8 cellular contexts compared by ENCODE assay signal in the genomic region with DNA sequence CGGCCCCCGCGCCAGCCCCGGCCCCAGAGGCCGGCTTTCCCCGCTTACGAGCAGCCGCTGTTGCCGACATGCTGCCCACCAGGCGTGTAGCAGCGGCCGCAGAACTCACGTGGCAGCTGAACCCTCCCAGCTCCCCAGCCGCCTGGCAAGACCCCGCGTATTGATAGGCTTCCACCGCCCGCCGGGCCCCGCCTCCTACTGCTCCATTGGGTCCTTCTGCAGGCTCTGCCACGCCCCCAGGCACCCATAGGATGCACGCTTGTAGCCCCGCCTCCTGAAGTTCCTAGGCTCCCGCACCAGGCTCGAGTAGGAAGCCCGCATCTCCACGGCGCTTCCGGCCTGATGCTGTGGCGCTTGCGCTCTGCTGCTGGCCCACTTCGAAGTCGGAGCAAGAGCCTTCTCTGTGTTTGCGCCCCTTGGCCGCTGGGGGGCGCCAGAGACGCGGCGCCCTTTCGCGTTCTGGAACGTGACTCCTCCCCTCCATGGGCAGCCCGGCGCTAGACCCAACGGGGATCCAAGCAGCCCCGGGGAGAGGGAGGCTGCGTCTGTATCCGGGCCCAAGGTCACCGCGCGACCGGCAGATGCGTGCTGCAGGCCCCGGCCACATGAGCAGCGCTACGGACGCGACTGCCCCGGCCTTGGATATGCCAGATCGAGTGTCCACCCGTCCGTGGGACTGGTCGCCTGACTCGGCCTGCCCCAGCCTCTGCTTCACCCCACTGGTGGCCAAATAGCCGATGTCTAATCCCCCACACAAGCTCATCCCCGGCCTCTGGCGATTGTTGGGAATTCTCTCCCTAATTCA. TPM values are rescaled to one million over a fixed set of nuclear protein-coding genes. Genes with fewer than 3 reads are reported as not detected.
DNase-seq lines count a peak whose midpoint lies in the region; ATAC-seq, FAIRE-seq and TF ChIP-seq lines count a peak whose summit lies in the region.

Gene PARP3, plus strand, starts transcription at position 566 of the 805 bp plus-strand sequence. CDS start 993 bp downstream, outside the sequence.
Gene RRP9, minus strand, starts transcription at position 107 of the 805 bp plus-strand sequence. Its CDS starts 37 bp downstream, at position 70.

- TF ChIP-seq CTCF in AG04449 (IDR thresholded peaks at IDR 0.05; ENCODE audit: insufficient read depth, low read length, missing control alignments) = peak; percentile 99
- TF ChIP-seq CTCF in WERI-Rb-1 (IDR thresholded peaks at IDR 0.05; ENCODE audit: low read depth, low read length) = peak; percentile 96
- peak; percentile 100 for TF ChIP-seq CTCF in bronchial epithelial cell (IDR thresholded peaks at IDR 0.05; ENCODE audit: insufficient read depth, low read length, severe bottlenecking)
- peak; percentile 100 for TF ChIP-seq CTCF in smooth muscle cell (IDR thresholded peaks at IDR 0.05; ENCODE audit: borderline replicate concordance, insufficient read depth, poor library complexity, severe bottlenecking)

- H4K20me1 ChIP-seq in smooth muscle cell (ENCODE audit: low read depth) = no peaks in the 10 kb centered on the region

- FAIRE-seq in bronchial epithelial cell (lab: Jason Lieb, UNC) = peak; percentile 94

- peak within 1 kb of the TSS; percentile 91 for H3K4me2 ChIP-seq in smooth muscle cell

- H3K27ac ChIP-seq in WERI-Rb-1 = peak within 1 kb of the TSS; percentile 88
- H3K27ac ChIP-seq in smooth muscle cell (ENCODE audit: low read depth) = peak within 1 kb of the TSS; percentile 56

- H3K79me2 ChIP-seq in smooth muscle cell (ENCODE audit: low read depth) = peaks cover 24% of the 10 kb centered on the region

- peak within 1 kb of the TSS; percentile 71 for H2AFZ ChIP-seq in smooth muscle cell (ENCODE audit: low read depth)

- H3K27me3 ChIP-seq in WERI-Rb-1 (ENCODE audit: insufficient read depth, low read depth, severe bottlenecking) (no peaks in the 10 kb centered on the region), bronchial epithelial cell (ENCODE audit: control insufficient read depth, insufficient read depth, low read length) (no peaks in the 10 kb centered on the region), smooth muscle cell (ENCODE audit: low read depth) (no peaks in the 10 kb centered on the region)

- POLR2A ChIA-PET in AG04449 (lab: Yijun Ruan, JAX) = interaction anchor here (0.5 to 2.6 kb wide), 14 partner anchors 11 to 1062 kb away, joined by 3 to 16 read pairs (median 4); partner anchors contain the start of genes ABHD14A, ABHD14B, ACY1 and PCBP4

- no peaks in the 10 kb centered on the region for H3F3A ChIP-seq in smooth muscle cell (ENCODE audit: low read depth)

- 3% methylated on average over 66 of the region's 67 CpGs for WGBS in smooth muscle cell (ENCODE audit: low lambda C conversion rate)

- no peaks in the 10 kb centered on the region for H3K4me1 ChIP-seq in smooth muscle cell (ENCODE audit: low read depth)

- CTCF ChIA-PET in AG04449 (lab: Yijun Ruan, JAX) = interaction anchor here (0.6 to 4.0 kb wide), 34 partner anchors 9 to 442 kb away, joined by 3 to 74 read pairs (median 5); partner anchors contain the start of genes ABHD14A, ABHD14B, ACY1 and DCAF1

- DNase-seq in AG04449 (ENCODE audit: low read depth, low spot score) (peak; percentile 99), NCI-H2196 treated with DMSO at 0.1 percent for 48 hours (lab: John Stamatoyannopoulos, UW; ENCODE audit: unreplicated experiment) (peak; percentile 89), WERI-Rb-1 (peak; percentile 100), bronchial epithelial cell (ENCODE audit: low read depth) (peak; percentile 99), iPS-NIHi11 (ENCODE audit: low spot score) (peak; percentile 100), smooth muscle cell (lab: John Stamatoyannopoulos, UW; ENCODE audit: unreplicated experiment) (peak; percentile 100)

- H3K9me3 ChIP-seq in WERI-Rb-1 (ENCODE audit: severe bottlenecking) = no peaks in the 10 kb centered on the region
- no peaks in the 10 kb centered on the region for H3K9me3 ChIP-seq in smooth muscle cell (replicated peaks; ENCODE audit: low read depth)

- H3K36me3 ChIP-seq in WERI-Rb-1 = peaks cover 25% of the 10 kb centered on the region
- peaks cover 15% of the 10 kb centered on the region for H3K36me3 ChIP-seq in bronchial epithelial cell (ENCODE audit: control insufficient read depth, insufficient read depth, low read length)
- H3K36me3 ChIP-seq in smooth muscle cell (ENCODE audit: low read depth) = no peaks in the 10 kb centered on the region

- peak within 1 kb of the TSS; percentile 72 for H3K9ac ChIP-seq in smooth muscle cell (ENCODE audit: low read depth)

- ATAC-seq in GM18868 (IDR thresholded peaks at IDR 0.05; ENCODE audit: unreplicated experiment) (peak; percentile 93), HG03135 (IDR thresholded peaks at IDR 0.05; ENCODE audit: unreplicated experiment) (peak; percentile 88)

- peak within 1 kb of the TSS; percentile 81 for H3K4me3 ChIP-seq in AG04449 (ENCODE audit: low read depth, low read length)
- H3K4me3 ChIP-seq in WERI-Rb-1 (ENCODE audit: low read depth, low read length) = peak within 1 kb of the TSS; percentile 81
- peak within 1 kb of the TSS; percentile 93 for H3K4me3 ChIP-seq in bronchial epithelial cell (ENCODE audit: low read depth, low read length)
- peak within 1 kb of the TSS; percentile 65 for H3K4me3 ChIP-seq in smooth muscle cell

RNA-seq across cellular contexts. Expression of gene PARP3, which starts in this region (rescaled TPM):
- total RNA-seq in bronchial epithelial cell (3.6 and 5.0 TPM in 2 replicates), smooth muscle cell (7.2 and 15.1 TPM in 2 replicates)
- polyA plus RNA-seq in smooth muscle cell = 10.5 and 12.3 TPM in 2 replicates

RNA-seq across cellular contexts. Expression of gene RRP9, which starts in this region (rescaled TPM):
- total RNA-seq in bronchial epithelial cell (27.1 and 70.8 TPM in 2 replicates), smooth muscle cell (10.0 and 13.1 TPM in 2 replicates)
- 21.2 and 23.9 TPM in 2 replicates for polyA plus RNA-seq in smooth muscle cell

Comparison
In these comparisons a context has a peak if more than half of its experiments do, and no peak if none do; other contexts are left out.
1. Peak in every context shown above with its lines: DNase-seq, ATAC-seq, H3K4me3 ChIP-seq and H3K27ac ChIP-seq.